Comparison of ENCODE assay signal across 26 cellular contexts in the genomic region with DNA sequence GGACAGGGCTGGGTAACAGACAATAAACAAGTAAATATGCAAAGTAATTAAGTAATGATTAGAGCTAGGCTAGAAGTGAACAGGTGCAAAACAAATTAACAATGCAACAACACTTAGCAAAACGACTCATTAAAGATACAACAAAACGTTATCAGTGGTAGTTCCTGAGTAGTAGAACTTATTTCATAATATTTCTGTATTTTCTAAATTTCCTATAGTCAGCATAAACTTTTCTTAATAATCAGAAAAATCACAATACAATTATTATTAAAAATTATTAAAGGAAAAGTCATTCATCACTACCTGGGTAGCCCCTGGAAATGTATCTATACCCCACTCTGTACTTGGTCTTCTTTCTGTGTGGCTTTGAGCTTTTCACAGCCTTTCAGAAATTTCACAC.
"Had no signal": no experiment of that assay in that cellular context is flagged by ENCODE, and none has a peak within 500 bp of the region (broad histone marks: within the 10 kb centered on the region; RNA-seq: fewer than 3 reads in every experiment).

No MANE protein-coding gene starts in this region.

- H3K4me1 ChIP-seq: colonic mucosa, esophagus squamous epithelium, gastrocnemius medialis, heart right ventricle, left lung, lower lobe of right lung had no signal

- ATAC-seq: effector memory CD8-positive, alpha-beta T cell; esophagus mucosa; gastrocnemius medialis; heart right ventricle; left cardiac atrium; left lung; left ventricle myocardium superior; lower lobe of right lung; mucosa of descending colon had no signal

- FAIRE-seq: endometrium, islet of Langerhans, keratinocyte had no signal

- H3K36me3 ChIP-seq: colonic mucosa, esophagus squamous epithelium, gastrocnemius medialis, heart right ventricle, left lung, lower lobe of right lung had no signal

- H3K9me3 ChIP-seq: colonic mucosa, esophagus squamous epithelium, gastrocnemius medialis, left lung, lower lobe of right lung, mucosa of descending colon had no signal

- H3K4me3 ChIP-seq: colonic mucosa, esophagus squamous epithelium, gastrocnemius medialis, heart right ventricle, left lung, lower lobe of right lung, mucosa of descending colon had no signal

- H3K27me3 ChIP-seq: colonic mucosa, esophagus squamous epithelium, gastrocnemius medialis, heart right ventricle, left lung had no signal

- DNase-seq: colonic mucosa; cortex of kidney; effector CD8-positive, alpha-beta T cell; effector memory CD8-positive, alpha-beta T cell; endodermal cell; erythroblast; esophagus squamous epithelium; foreskin fibroblast; foreskin melanocyte; gastrocnemius medialis; glutamatergic neuron; head of caudate nucleus; heart right ventricle; hippocampal formation; left cardiac atrium; left lung; left ventricle myocardium superior; lower lobe of right lung; mesenchymal stem cell; mucosa of descending colon; naive B cell had no signal

- H3K27ac ChIP-seq: colonic mucosa, epithelial cell of prostate, esophagus squamous epithelium, gastrocnemius medialis, heart right ventricle, left lung, lower lobe of right lung had no signal
